ENCODE assay signal across 8 cellular contexts in the genomic region with DNA sequence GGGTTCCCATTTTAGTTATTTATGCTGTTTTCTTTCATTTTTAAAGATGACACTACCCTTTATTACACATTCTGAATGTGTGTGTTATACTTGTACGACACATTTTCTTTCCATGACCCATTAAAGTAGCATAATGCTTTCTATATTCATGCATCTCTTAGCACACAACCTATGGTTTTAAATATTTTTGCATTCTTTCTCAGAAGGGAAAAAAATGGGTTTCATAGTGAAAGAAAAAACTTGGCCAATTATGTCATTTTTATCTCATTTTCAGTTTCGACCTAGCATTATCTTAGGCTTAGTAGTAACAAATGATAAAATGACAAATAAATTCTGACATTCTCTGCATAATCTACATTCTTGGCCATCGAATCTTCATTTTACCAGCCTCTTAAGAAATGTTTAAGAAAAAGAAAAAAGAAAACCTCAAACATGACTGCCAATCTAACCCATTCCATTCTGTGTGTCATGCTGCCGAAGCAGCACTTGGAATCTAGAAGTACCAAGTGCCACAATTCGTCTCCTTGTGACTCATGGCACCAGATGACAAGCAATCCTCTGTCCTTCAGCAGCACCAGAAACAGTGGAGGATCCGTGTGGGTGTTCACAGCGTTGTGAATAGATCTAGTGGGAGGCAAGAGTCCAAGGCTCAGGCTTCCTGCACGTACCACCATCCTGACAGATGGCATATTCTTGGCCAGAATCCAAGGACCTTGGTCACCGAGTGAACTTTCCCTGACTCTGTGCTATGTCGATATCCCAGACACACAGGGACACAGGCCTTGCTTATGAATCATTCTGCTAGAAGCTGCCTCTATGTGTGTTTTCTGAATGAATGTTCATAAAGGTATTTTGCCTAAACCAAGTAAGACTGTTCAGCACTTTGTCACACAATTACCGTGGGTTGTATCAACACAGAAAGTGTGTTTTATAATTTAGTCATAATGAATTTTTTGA.
DNase-seq lines count a peak whose midpoint lies in the region; ATAC-seq and TF ChIP-seq lines count a peak whose summit lies in the region.

No MANE protein-coding gene starts in this region.

- H3K4me3 Mint-ChIP-seq in naive thymus-derived CD4-positive, alpha-beta T cell, result no peak overlapping the region
- no peak overlapping the region for H3K4me3 Mint-ChIP-seq in nephron progenitor cell

- TF ChIP-seq CTCF in AG04449 (IDR thresholded peaks at IDR 0.05; ENCODE audit: insufficient read depth, low read length, missing control alignments) (no peak), prostate gland (IDR thresholded peaks at IDR 0.05) (no peak), nephron progenitor cell (IDR thresholded peaks at IDR 0.05) (no peak)

- H3K27me3 ChIP-seq in SJSA1 (replicated peaks) (no peaks in the 10 kb centered on the region), prostate gland (replicated peaks; ENCODE audit: insufficient read depth) (no peaks in the 10 kb centered on the region)
- H3K27me3 ChIP-seq in naive thymus-derived CD4-positive, alpha-beta T cell (ENCODE audit: control insufficient read depth in 2 of 2, insufficient read depth in 2 of 2, low read length in 2 of 2), result no peaks in the 10 kb centered on the region

- H3K9me3 ChIP-seq in SJSA1 (replicated peaks) (no peaks in the 10 kb centered on the region), prostate gland (no peaks in the 10 kb centered on the region)
- no peaks in the 10 kb centered on the region for H3K9me3 ChIP-seq in naive thymus-derived CD4-positive, alpha-beta T cell (ENCODE audit: control insufficient read depth in 2 of 3, low read length in 3 of 3)

- H3K27ac Mint-ChIP-seq in naive thymus-derived CD4-positive, alpha-beta T cell, result no peak overlapping the region
- H3K27ac Mint-ChIP-seq in nephron progenitor cell, result no peak overlapping the region

- intact Hi-C loops in prostate gland (cut with DNase I), result no loop called here
- intact Hi-C loops in naive thymus-derived CD4-positive, alpha-beta T cell (cut with micrococcal nuclease), result no loop called here

- H3K4me3 ChIP-seq in AG04449 (ENCODE audit: low read depth, low read length) (peak overlapping the region; percentile 44), SJSA1 (0 out of 2 replicates have a peak overlapping the region, but pooled peaks have one; percentile 0), prostate gland (no peak overlapping the region)
- H3K4me3 ChIP-seq in naive thymus-derived CD4-positive, alpha-beta T cell (ENCODE audit: low read length), result no peak overlapping the region

- H3K27me3 Mint-ChIP-seq in naive thymus-derived CD4-positive, alpha-beta T cell, result no peaks in the 10 kb centered on the region
- H3K27me3 Mint-ChIP-seq in nephron progenitor cell (ENCODE audit: low read depth, poor library complexity), result peaks cover 16% of the 10 kb centered on the region

- H3K36me3 Mint-ChIP-seq in naive thymus-derived CD4-positive, alpha-beta T cell, result no peaks in the 10 kb centered on the region
- H3K36me3 Mint-ChIP-seq in nephron progenitor cell (ENCODE audit: low read depth), result peaks cover 6% of the 10 kb centered on the region

- H3K36me3 ChIP-seq in SJSA1, result no peaks in the 10 kb centered on the region
- no peaks in the 10 kb centered on the region for H3K36me3 ChIP-seq in prostate gland
- no peaks in the 10 kb centered on the region for H3K36me3 ChIP-seq in naive thymus-derived CD4-positive, alpha-beta T cell (ENCODE audit: control insufficient read depth in 2 of 3, insufficient read depth in 3 of 3, low read length in 3 of 3)

- H3K27ac ChIP-seq in SJSA1 (peak overlapping the region; percentile 87), prostate gland (no peak overlapping the region)
- no peak overlapping the region for H3K27ac ChIP-seq in naive thymus-derived CD4-positive, alpha-beta T cell (ENCODE audit: low read depth, low read length)

- CTCF ChIA-PET in AG04449 (lab: Yijun Ruan, JAX), result interaction anchor here (1.5 kb wide), 1 partner anchor 14 kb away, joined by 3 read pairs; no protein-coding TSS in a partner anchor
- CTCF ChIA-PET in naive thymus-derived CD4-positive, alpha-beta T cell (lab: Charles Lee), result no interaction called here

- POLR2A ChIA-PET in AG04449 (lab: Yijun Ruan, JAX), result interaction anchor here (0.7 kb wide), 1 partner anchor 505 kb away, joined by 3 read pairs; the partner anchor contains the start of gene NR2F1
- POLR2A ChIA-PET in naive thymus-derived CD4-positive, alpha-beta T cell (lab: Charles Lee), result no interaction called here

- peak; percentile 85 for DNase-seq in AG04449 (ENCODE audit: low read depth, low spot score)
- peak; percentile 97 to 98 for DNase-seq in SJSA1 (ENCODE audit: low read depth in 1 of 2, low spot score in 2 of 2)
- peak; percentile 76 for DNase-seq in foreskin melanocyte
- DNase-seq in prostate gland (ENCODE audit: low spot score), result peak; percentile 17
- DNase-seq in naive thymus-derived CD4-positive, alpha-beta T cell, result no peak
- DNase-seq in nephron progenitor cell, result no peak

- H3K9me3 Mint-ChIP-seq in naive thymus-derived CD4-positive, alpha-beta T cell, result peaks cover 0 to 13% (median 2%) of the 10 kb centered on the region in 11 donors
- H3K9me3 Mint-ChIP-seq in nephron progenitor cell, result no peaks in the 10 kb centered on the region

- no peak for TF ChIP-seq POLR2A in prostate gland (IDR thresholded peaks at IDR 0.05)

- H3K4me1 Mint-ChIP-seq in naive thymus-derived CD4-positive, alpha-beta T cell, result no peaks in the 10 kb centered on the region
- peaks cover 5% of the 10 kb centered on the region for H3K4me1 Mint-ChIP-seq in nephron progenitor cell

- 34% methylated on average over 11 of the region's 11 CpGs for WGBS in prostate gland

- H3K4me1 ChIP-seq in SJSA1 (replicated peaks) (peaks cover 37% of the 10 kb centered on the region), prostate gland (replicated peaks) (no peaks in the 10 kb centered on the region)
- H3K4me1 ChIP-seq in naive thymus-derived CD4-positive, alpha-beta T cell (ENCODE audit: control insufficient read depth in 2 of 2, insufficient read depth in 2 of 2, low read length in 2 of 2), result no peaks in the 10 kb centered on the region

- ATAC-seq in GM19035 (IDR thresholded peaks at IDR 0.05; ENCODE audit: unreplicated experiment), result peak; percentile 76
- ATAC-seq in HG03159 (IDR thresholded peaks at IDR 0.05; ENCODE audit: unreplicated experiment), result peak; percentile 77
- ATAC-seq in naive thymus-derived CD4-positive, alpha-beta T cell, result no peak

Comparison
In these comparisons a context has a peak if more than half of its experiments do, and no peak if none do; other contexts are left out.
1. DNase-seq: peak in AG04449 (single experiment), SJSA1 (2 of 2), foreskin melanocyte (single experiment) and prostate gland (single experiment); none in naive thymus-derived CD4-positive, alpha-beta T cell (0 of 9) and nephron progenitor cell (single experiment).
2. H3K4me3 ChIP-seq: peak in AG04449 (single experiment) and SJSA1 (single experiment); none in prostate gland (0 of 2) and naive thymus-derived CD4-positive, alpha-beta T cell (single experiment).